9 cellular contexts compared by ENCODE assay signal in genomic region chr19:9308091-9308490, GRCh38. TPM values are rescaled to one million over a fixed set of nuclear protein-coding genes. Genes with fewer than 3 reads are reported as not detected.
DNase-seq lines count a peak whose midpoint lies in the region; ATAC-seq and TF ChIP-seq lines count a peak whose summit lies in the region.
"Had no signal": no experiment of that assay in that cellular context is flagged by ENCODE, and none has a peak within 500 bp of the region (broad histone marks: within the 10 kb centered on the region; RNA-seq: fewer than 3 reads in every experiment).

No MANE protein-coding gene starts in this region.

- intact Hi-C loops in activated CD4-positive, alpha-beta T cell treated with anti-CD3 and anti-CD28 coated beads for 36 hours (cut with DNase I, micrococcal nuclease), result loop anchor here (2.0 to 10.0 kb wide), 3 partner anchors 173 to 485 kb away; partner anchors contain the start of gene ZNF426 (in 1 of the 2)
- intact Hi-C loops in Panc1 (cut with micrococcal nuclease; ENCODE audit: unreplicated experiment), result no loop called here

- H3K4me1 Mint-ChIP-seq in activated CD4-positive, alpha-beta T cell treated with anti-CD3 and anti-CD28 coated beads for 36 hours, result peaks cover 13% of the 10 kb centered on the region

- peak overlapping the region; percentile 91 to 97 for H3K4me3 ChIP-seq in Panc1 (ENCODE audit: low read depth in 2 of 2, low read length in 2 of 2)
- peak overlapping the region; percentile 83 for H3K4me3 ChIP-seq in epithelial cell of proximal tubule (ENCODE audit: low read depth, low read length)
- peak overlapping the region; percentile 93 for H3K4me3 ChIP-seq in skeletal muscle satellite cell (ENCODE audit: low read length)

- peak overlapping the region; percentile 87 for H3K4me2 ChIP-seq in skeletal muscle satellite cell (ENCODE audit: low read length)

- peaks cover 18% of the 10 kb centered on the region for H3K9me3 Mint-ChIP-seq in activated CD4-positive, alpha-beta T cell treated with anti-CD3 and anti-CD28 coated beads for 36 hours (ENCODE audit: low read depth)

- H3K36me3 Mint-ChIP-seq in activated CD4-positive, alpha-beta T cell treated with anti-CD3 and anti-CD28 coated beads for 36 hours (ENCODE audit: low read depth), result peaks cover 37% of the 10 kb centered on the region

- no peaks in the 10 kb centered on the region for H3K27me3 Mint-ChIP-seq in activated CD4-positive, alpha-beta T cell treated with anti-CD3 and anti-CD28 coated beads for 36 hours

- TF ChIP-seq CTCF in Panc1 (IDR thresholded peaks at IDR 0.05) (no peak), epithelial cell of proximal tubule (conservative IDR thresholded peaks at IDR 0.05; ENCODE audit: low read depth, low read length) (no peak)

- H3K27me3 ChIP-seq in Panc1 (ENCODE audit: control insufficient read depth, insufficient read depth, low read length), result no peaks in the 10 kb centered on the region
- H3K27me3 ChIP-seq in skeletal muscle satellite cell (ENCODE audit: control insufficient read depth, insufficient read depth, low read length), result no peaks in the 10 kb centered on the region

- H3K4me3 Mint-ChIP-seq in activated CD4-positive, alpha-beta T cell treated with anti-CD3 and anti-CD28 coated beads for 36 hours, result peak overlapping the region; percentile 97

- H3K4me1 ChIP-seq in Panc1 (ENCODE audit: control insufficient read depth, insufficient read depth, low read length) (no peaks in the 10 kb centered on the region), skeletal muscle satellite cell (ENCODE audit: control insufficient read depth, insufficient read depth, low read length) (peaks cover 3% of the 10 kb centered on the region)

- no peak for ATAC-seq in activated CD4-positive, alpha-beta T cell treated with anti-CD3 and anti-CD28 coated beads for 36 hours
- no peak for ATAC-seq in Panc1
- no peak for ATAC-seq in HG03354 (IDR thresholded peaks at IDR 0.05; ENCODE audit: poor library complexity, severe bottlenecking, unreplicated experiment)

- H3K27ac Mint-ChIP-seq in activated CD4-positive, alpha-beta T cell treated with anti-CD3 and anti-CD28 coated beads for 36 hours, result no peak overlapping the region

- BruUV-seq in Panc1 (replicated peaks; lab: Mats Ljungman, UMichigan), result no TSS peak

- POLR2A ChIA-PET in activated CD4-positive, alpha-beta T cell treated with anti-CD3 and anti-CD28 coated beads for 36 hours (lab: Charles Lee), result no interaction called here
- POLR2A ChIA-PET in Panc1 (lab: Charles Lee), result no interaction called here

- H3K9me3 ChIP-seq in Panc1 (ENCODE audit: control insufficient read depth, insufficient read depth, low read depth, low read length), result peaks cover 3% of the 10 kb centered on the region; the same call in 1 of the 2 replicates
- H3K9me3 ChIP-seq in skeletal muscle satellite cell (replicated peaks; ENCODE audit: low read length), result peaks cover 3% of the 10 kb centered on the region

- H3K36me3 ChIP-seq in Panc1 (ENCODE audit: control insufficient read depth, insufficient read depth, low read length) (no peaks in the 10 kb centered on the region; the same call in 1 of the 2 replicates), skeletal muscle satellite cell (ENCODE audit: insufficient read depth, low read length) (peaks cover 23% of the 10 kb centered on the region)

- peak overlapping the region; percentile 88 for H3K27ac ChIP-seq in Panc1 (ENCODE audit: low read length)

- no peak for DNase-seq in activated CD4-positive, alpha-beta T cell treated with anti-CD3 and anti-CD28 coated beads for 36 hours
- no peak for DNase-seq in activated CD4-positive, alpha-beta T cell treated with anti-CD3 and anti-CD28 coated beads, Interleukin-2, amount 50 U/mL, for 1 hour
- DNase-seq in Panc1 (ENCODE audit: low read depth, low spot score) (no peak), epithelial cell of proximal tubule (ENCODE audit: low read depth) (no peak), foreskin melanocyte (no peak), H4 (ENCODE audit: low spot score) (no peak)

- CTCF ChIA-PET in activated CD4-positive, alpha-beta T cell treated with anti-CD3 and anti-CD28 coated beads for 36 hours (lab: Charles Lee), result no interaction called here
- CTCF ChIA-PET in Panc1 (lab: Charles Lee), result no interaction called here

- in situ Hi-C loops in Panc1 (cut with HindIII; ENCODE audit: low pct_unique_long_range_greater_than_20kb, low sequenced_read_pairs), result no loop called here

- H3K9ac ChIP-seq in skeletal muscle satellite cell (ENCODE audit: low read depth, low read length), result peak overlapping the region; percentile 92

RNA-seq across cellular contexts. Expression of gene ZNF699, which starts 1.5 kb away (rescaled TPM):
- total RNA-seq in activated CD4-positive, alpha-beta T cell treated with anti-CD3 and anti-CD28 coated beads for 36 hours, result 1 to 10 TPM; 6.7 to 7.1 TPM
- 7.3 TPM for total RNA-seq in Panc1 (2021; ENCODE audit: unreplicated experiment)
- polyA plus RNA-seq in Panc1 (2012; ENCODE audit: insufficient read length), result 2.5 TPM
- 3.4 and 3.7 TPM in 2 replicates for total RNA-seq in epithelial cell of proximal tubule
- total RNA-seq in skeletal muscle satellite cell (2012; rRNA removed), result 6.8 and 11.1 TPM in 2 replicates
- total RNA-seq in H4 (2014; rRNA removed; shearing (Covaris generic)), result 8.9 and 21.8 TPM in 2 replicates

RNA-seq across cellular contexts. Expression of gene ZNF559, which starts 15.9 kb away (rescaled TPM):
- total RNA-seq in activated CD4-positive, alpha-beta T cell treated with anti-CD3 and anti-CD28 coated beads for 36 hours, result 10 to 100 TPM; 11.7 to 13.0 TPM
- 8.1 TPM for total RNA-seq in Panc1 (2021; ENCODE audit: unreplicated experiment)
- polyA plus RNA-seq in Panc1 (2012; ENCODE audit: insufficient read length), result 4.6 TPM
- 5.2 and 7.3 TPM in 2 replicates for total RNA-seq in epithelial cell of proximal tubule
- 10.6 and 13.3 TPM in 2 replicates for total RNA-seq in skeletal muscle satellite cell (2012; rRNA removed)
- 6.8 and 15.9 TPM in 2 replicates for total RNA-seq in H4 (2014; rRNA removed; shearing (Covaris generic))

RNA-seq across cellular contexts. Expression of gene ZNF177, which starts 54.7 kb away (rescaled TPM):
- total RNA-seq in activated CD4-positive, alpha-beta T cell treated with anti-CD3 and anti-CD28 coated beads for 36 hours, result 1 to 10 TPM in 1 of 2 experiments, under 1 TPM in 1; 0.94 to 1.0 TPM
- total RNA-seq in Panc1 (2021; ENCODE audit: unreplicated experiment) (4.6 TPM), epithelial cell of proximal tubule (0.92 and 1.2 TPM in 2 replicates)
- 1.7 TPM for polyA plus RNA-seq in Panc1 (2012; ENCODE audit: insufficient read length)
- 0.44 and 0.51 TPM in 2 replicates for total RNA-seq in skeletal muscle satellite cell (2012; rRNA removed)
- 1.0 and 4.4 TPM in 2 replicates for total RNA-seq in H4 (2014; rRNA removed; shearing (Covaris generic))

RNA-seq across cellular contexts. Expression of gene OR7E24, which starts 57.4 kb away (rescaled TPM):
- total RNA-seq in activated CD4-positive, alpha-beta T cell treated with anti-CD3 and anti-CD28 coated beads for 36 hours, result not detected
- total RNA-seq in Panc1 (2021; ENCODE audit: unreplicated experiment), result not detected
- not detected for polyA plus RNA-seq in Panc1 (2012; ENCODE audit: insufficient read length)
- not detected in 2 replicates for total RNA-seq in epithelial cell of proximal tubule
- total RNA-seq in skeletal muscle satellite cell (2012; rRNA removed), result not detected in 2 replicates
- total RNA-seq in H4 (2014; rRNA removed; shearing (Covaris generic)), result not detected in 2 replicates
- total RNA-seq: mesenteric fat pad had no signal
